Comparison of ENCODE assay signal across 8 cellular contexts in genomic region chr4:137531951-137532868, GRCh38. TPM values are rescaled to one million over a fixed set of nuclear protein-coding genes. Genes with fewer than 3 reads are reported as not detected.
DNase-seq lines count a peak whose midpoint lies in the region; ATAC-seq, FAIRE-seq and TF ChIP-seq lines count a peak whose summit lies in the region.

Gene PCDH18 (minus strand): TSS chr4:137532494. CDS start chr4:137532088, 406 bp downstream.

- H3K9me3 ChIP-seq in H1 (ENCODE audit: insufficient read depth in 2 of 2, low read depth in 1 of 2, low read length in 1 of 2): no peaks in the 10 kb centered on the region
- no peaks in the 10 kb centered on the region for H3K9me3 ChIP-seq in lower lobe of right lung
- H3K9me3 ChIP-seq in thoracic aorta: no peaks in the 10 kb centered on the region
- no peaks in the 10 kb centered on the region for H3K9me3 ChIP-seq in WERI-Rb-1 (ENCODE audit: severe bottlenecking)

- H3K79me2 ChIP-seq in H1 (ENCODE audit: control insufficient read depth in 1 of 2, insufficient read depth in 2 of 2, low read length in 2 of 2): peaks cover 17 to 51% of the 10 kb centered on the region in 2 experiments; a peak in 3 of 4 replicates

- CTCF ChIA-PET in H1 (lab: Charles Lee; ENCODE audit: partially characterized antibody): interaction anchor here (0.7 to 1.8 kb wide), 8 partner anchors 9 to 366 kb away, joined by 3 to 6 read pairs (median 3); no protein-coding TSS in a partner anchor

- H4K91ac ChIP-seq in H1 (replicated peaks; ENCODE audit: insufficient read length, low read length): peak within 1 kb of the TSS; percentile 12

- H2BK20ac ChIP-seq in H1 (ENCODE audit: low read length): 0 out of 2 replicates have a peak within 1 kb of the TSS, but pooled peaks have one; percentile 37

- H3K27me3 ChIP-seq in H1 (replicated peaks in 1 of 4; ENCODE audit: control insufficient read depth in 3 of 4, extremely low read depth in 1 of 4, insufficient read depth in 3 of 4, low read length in 3 of 4) (no peaks in the 10 kb centered on the region), lower lobe of right lung (ENCODE audit: low read depth) (no peaks in the 10 kb centered on the region), thoracic aorta (replicated peaks; ENCODE audit: insufficient read depth) (no peaks in the 10 kb centered on the region), WERI-Rb-1 (ENCODE audit: insufficient read depth, low read depth, severe bottlenecking) (no peaks in the 10 kb centered on the region)

- H3K36me3 ChIP-seq in H1 (ENCODE audit: control insufficient read depth in 2 of 4, insufficient read depth in 4 of 4, low read length in 3 of 4) (peaks cover 0 to 36% (median 18%) of the 10 kb centered on the region in 4 experiments; a peak in 6 of 8 replicates), lower lobe of right lung (no peaks in the 10 kb centered on the region), thoracic aorta (no peaks in the 10 kb centered on the region), WERI-Rb-1 (no peaks in the 10 kb centered on the region)

- no peak for TF ChIP-seq EP300 in H1 (IDR thresholded peaks at IDR 0.05; ENCODE audit: borderline replicate concordance in 1 of 2, low read depth in 2 of 2, low read length in 2 of 2)

- H4K8ac ChIP-seq in H1 (ENCODE audit: extremely low read depth, insufficient read depth, low read length): no peak within 1 kb of the TSS

- no peaks in the 10 kb centered on the region for H3K79me1 ChIP-seq in H1 (ENCODE audit: low read depth, low read length)

- H3K4me3 ChIP-seq in H1 (ENCODE audit: extremely low read depth in 1 of 4, insufficient read depth in 2 of 4, low read depth in 3 of 4, low read length in 4 of 4) (peak within 1 kb of the TSS; percentile 85 to 97 (median 93)), lower lobe of right lung (peak within 1 kb of the TSS; percentile 60), thoracic aorta (peak within 1 kb of the TSS; percentile 81), WERI-Rb-1 (ENCODE audit: low read depth, low read length) (no peak within 1 kb of the TSS)

- no peak within 1 kb of the TSS for H3K23ac ChIP-seq in H1 (ENCODE audit: insufficient read length)

- H2AFZ ChIP-seq in H1 (ENCODE audit: low read length): peak within 1 kb of the TSS; percentile 76; the same call in 1 of the 2 replicates

- H3K56ac ChIP-seq in H1 (replicated peaks; ENCODE audit: insufficient read length, low read depth, low read length): peak within 1 kb of the TSS; percentile 55

- H3K23me2 ChIP-seq in H1 (ENCODE audit: low read depth, low read length): no peaks in the 10 kb centered on the region

- H3K27ac ChIP-seq in H1 (ENCODE audit: low read depth, low read length): no peak within 1 kb of the TSS
- peak within 1 kb of the TSS; percentile 72 for H3K27ac ChIP-seq in lower lobe of right lung
- H3K27ac ChIP-seq in thoracic aorta: peak within 1 kb of the TSS; percentile 86 to 88
- no peak within 1 kb of the TSS for H3K27ac ChIP-seq in WERI-Rb-1

- peak; percentile 63 for DNase-seq in activated effector memory CD4-positive, alpha-beta T cell treated with anti-CD3 and anti-CD28 coated beads, Interleukin-2, amount 50 U/mL, for 16 hours
- DNase-seq in activated effector memory CD4-positive, alpha-beta T cell treated with Interleukin-2 at 50 U/mL for 16 hours: no peak
- DNase-seq in H1 (ENCODE audit: low read depth in 1 of 2, low spot score in 2 of 2): peak; percentile 54 to 68
- peak; percentile 69 for DNase-seq in lower lobe of right lung
- DNase-seq in thoracic aorta (ENCODE audit: low spot score): peak; percentile 85
- no peak for DNase-seq in WERI-Rb-1

- H4K5ac ChIP-seq in H1 (ENCODE audit: insufficient read length, low read depth, low read length): peak within 1 kb of the TSS; percentile 84

- TF ChIP-seq CTCF in H1 (IDR thresholded peaks at IDR 0.05; ENCODE audit: control extremely low read depth in 1 of 3, insufficient read depth in 1 of 3, low read depth in 1 of 3, low read length in 3 of 3): no peak
- TF ChIP-seq CTCF in lower lobe of right lung (IDR thresholded peaks at IDR 0.05): no peak
- no peak for TF ChIP-seq CTCF in thoracic aorta (IDR thresholded peaks at IDR 0.05)
- no peak for TF ChIP-seq CTCF in WERI-Rb-1 (IDR thresholded peaks at IDR 0.05; ENCODE audit: low read depth, low read length)

- H3K4me1 ChIP-seq in H1 (replicated peaks in 1 of 4; ENCODE audit: control insufficient read depth in 3 of 4, insufficient read depth in 4 of 4, low read length in 3 of 4) (peaks cover 4 to 25% (median 11%) of the 10 kb centered on the region in 4 experiments; a peak in 6 of 7 replicates), lower lobe of right lung (no peaks in the 10 kb centered on the region), thoracic aorta (ENCODE audit: control insufficient read depth in 1 of 2, low read depth in 2 of 2) (peaks cover 0 to 29% of the 10 kb centered on the region in 2 donors)

- H3K14ac ChIP-seq in H1 (ENCODE audit: insufficient read length): no peak within 1 kb of the TSS

- no peak within 1 kb of the TSS for H3K4ac ChIP-seq in H1 (replicated peaks; ENCODE audit: insufficient read length, low read depth, low read length)

- FAIRE-seq in H1 (lab: Jason Lieb, UNC): peak; percentile 92

- POLR2A ChIA-PET in H1 (lab: Charles Lee; ENCODE audit: partially characterized antibody): interaction anchor here (0.7 to 2.1 kb wide), 5 partner anchors 8 to 56 kb away, joined by 3 to 7 read pairs (median 3); no protein-coding TSS in a partner anchor

- peak within 1 kb of the TSS; percentile 58 to 73 (median 72) for H3K9ac ChIP-seq in H1 (replicated peaks in 1 of 4; ENCODE audit: extremely low read depth in 1 of 4, low read depth in 3 of 4, low read length in 3 of 4)

- intact Hi-C loops in lower lobe of right lung (cut with DNase I): no loop called here

- H2AK5ac ChIP-seq in H1 (ENCODE audit: low read depth, low read length): no peak within 1 kb of the TSS

- peak within 1 kb of the TSS; percentile 60; the same call in 1 of the 2 replicates for H3K18ac ChIP-seq in H1 (ENCODE audit: extremely low read depth, low read length)

- H3K4me2 ChIP-seq in H1 (ENCODE audit: insufficient read depth in 1 of 2, low read depth in 2 of 2, low read length in 2 of 2): peak within 1 kb of the TSS; percentile 77 to 91

- 0 out of 3 replicates have a peak, but pooled peaks of 1 of the 2 experiments have one; percentile 17 for TF ChIP-seq POLR2A in H1 (IDR thresholded peaks at IDR 0.05; ENCODE audit: control extremely low read depth in 1 of 2, low read depth in 2 of 2, low read length in 2 of 2)

- peak within 1 kb of the TSS; percentile 57; the same call in 1 of the 2 replicates for H2BK5ac ChIP-seq in H1 (ENCODE audit: low read depth, low read length)

- ATAC-seq in HG02885 (IDR thresholded peaks at IDR 0.05; ENCODE audit: poor library complexity, unreplicated experiment): peak; percentile 46
- peak; percentile 89 to 95 for ATAC-seq in lower lobe of right lung
- ATAC-seq in thoracic aorta (ENCODE audit: insufficient number of reproducible peaks, low FRiP score, low read depth): peak; percentile 96

- H2BK15ac ChIP-seq in H1 (ENCODE audit: low read length): no peak within 1 kb of the TSS

- H2BK120ac ChIP-seq in H1 (replicated peaks; ENCODE audit: low read depth, low read length): peak within 1 kb of the TSS; percentile 29

- WGBS in H1 (ENCODE audit: extremely low coverage in 1 of 2, insufficient coverage in 1 of 2, insufficient read length in 1 of 2, insufficient replicate concordance in 2 of 2, low coverage in 1 of 2, low lambda C conversion rate in 2 of 2, missing lambda C conversion rate in 1 of 2), 2 experiments: 1% methylated on average over 23 of the region's 28 CpGs; no CpG with 5 or more reads in 1 of the 2 experiments

- peaks cover 6 to 13% of the 10 kb centered on the region in 2 experiments for H4K20me1 ChIP-seq in H1 (replicated peaks in 1 of 2; ENCODE audit: control insufficient read depth in 1 of 2, insufficient read depth in 2 of 2, low read length in 2 of 2)

- 0 out of 2 replicates have a peak within 1 kb of the TSS, but pooled peaks have one; percentile 10 for H2BK12ac ChIP-seq in H1 (ENCODE audit: low read depth, low read length)

- TF ChIP-seq RAD21 in H1 (IDR thresholded peaks at IDR 0.05 in 1 of 2, conservative IDR thresholded peaks at IDR 0.05 in 1 of 2; ENCODE audit: low read depth in 2 of 2, low read length in 2 of 2): 0 out of 4 replicates have a peak, but pooled peaks have one; percentile 5 to 8

TF ChIP-seq in PFSK-1, 5 proteins besides CTCF, POLR2A, EP300 and RAD21 (continues in another document):
- TF ChIP-seq POLR2AphosphoS5 (IDR thresholded peaks at IDR 0.05; ENCODE audit: low read depth, low read length) (peak; percentile 99), TAF1 (IDR thresholded peaks at IDR 0.05; ENCODE audit: borderline replicate concordance, insufficient read depth, low read length) (peak; percentile 90)

TF ChIP-seq in H1, 55 proteins besides CTCF, POLR2A, EP300 and RAD21 (continues in another document):
- TF ChIP-seq SUZ12 (IDR thresholded peaks at IDR 0.05; ENCODE audit: low read length): no peak
- no peak for TF ChIP-seq KDM1A (IDR thresholded peaks at IDR 0.05; ENCODE audit: borderline replicate concordance, low read length)
- TF ChIP-seq SIX5 (IDR thresholded peaks at IDR 0.05; ENCODE audit: low read depth, low read length): no peak
- no peak for TF ChIP-seq POU5F1 (IDR thresholded peaks at IDR 0.05; ENCODE audit: low read depth, low read length)
- TF ChIP-seq MAFK (IDR thresholded peaks at IDR 0.05; ENCODE audit: low read depth, low read length): no peak
- no peak for TF ChIP-seq KDM5A (IDR thresholded peaks at IDR 0.05; ENCODE audit: low read length)
- TF ChIP-seq HDAC6 (IDR thresholded peaks at IDR 0.05; ENCODE audit: low read depth, low read length): no peak
- TF ChIP-seq YY1 (IDR thresholded peaks at IDR 0.05; ENCODE audit: low read depth, low read length): no peak
- no peak for TF ChIP-seq TCF12 (IDR thresholded peaks at IDR 0.05; ENCODE audit: low read depth, low read length)
- TF ChIP-seq TAF1 (IDR thresholded peaks at IDR 0.05; ENCODE audit: low read depth, low read length): peak; percentile 44; the same call in 1 of the 2 replicates
- peak; percentile 22; the same call in 1 of the 2 replicates for TF ChIP-seq SP1 (IDR thresholded peaks at IDR 0.05; ENCODE audit: low read depth, low read length)

RNA-seq across cellular contexts. Expression of gene PCDH18, which starts in this region (rescaled TPM):
- 46.6 TPM for polyA plus RNA-seq in PFSK-1 (2012; ENCODE audit: insufficient read length, low read depth)
- 40.1 and 41.8 TPM in 2 replicates for total RNA-seq in H1 (2021; fragmentation: NEBNext Ultra II Directional; extraction: Animal tissue kit (Norgen Biotek cat#: 25700))
- polyA plus RNA-seq in H1 (2011; rRNA removed): 26.8 and 28.8 TPM in 2 replicates
- polyA plus RNA-seq in H1 (2011; cell fraction: cytosol; rRNA removed): 30.2 TPM
- 33.4 TPM for polyA plus RNA-seq in H1 (2011; cell fraction: nucleus; rRNA removed)
- polyA plus RNA-seq in H1 (2012, experiment 1 of 2): 32.3 to 37.8 TPM (median 32.5 TPM) in 4 replicates
- 2.0 TPM for polyA plus RNA-seq in H1 (2012, experiment 2 of 2)
- polyA plus RNA-seq in H1 (2013, experiment 1 of 2): 42.3 TPM
- 38.6 TPM for polyA plus RNA-seq in H1 (2013, experiment 2 of 2)
- 89.8 and 93.5 TPM in 2 replicates for polyA minus RNA-seq in H1 (2011; rRNA and poly(A)+ RNA removed)
- 41.8 TPM for polyA minus RNA-seq in H1 (2011; cell fraction: cytosol; rRNA and poly(A)+ RNA removed)
- polyA minus RNA-seq in H1 (2011; cell fraction: nucleus; rRNA and poly(A)+ RNA removed): 62.9 TPM
- 10.8 TPM for total RNA-seq in lower lobe of right lung
- 10 to 100 TPM; 22.6 to 31.0 TPM for total RNA-seq in thoracic aorta

Comparison
In these comparisons a context has a peak if more than half of its experiments do, and no peak if none do; other contexts are left out.
1. DNase-seq: peak in activated effector memory CD4-positive, alpha-beta T cell treated with anti-CD3 and anti-CD28 coated beads, Interleukin-2, amount 50 U/mL, for 16 hours (single experiment), H1 (2 of 2), lower lobe of right lung (single experiment) and thoracic aorta (single experiment); none in activated effector memory CD4-positive, alpha-beta T cell treated with Interleukin-2 at 50 U/mL for 16 hours (single experiment) and WERI-Rb-1 (single experiment).
2. ATAC-seq: peak in every context shown above with its lines; median percentile 96 in thoracic aorta; 92 in lower lobe of right lung; 46 in HG02885.
3. H3K27ac ChIP-seq: peak in lower lobe of right lung (single experiment) and thoracic aorta (2 of 2); none in H1 (single experiment) and WERI-Rb-1 (single experiment).